12 cellular contexts compared by ENCODE assay signal in the genomic region with DNA sequence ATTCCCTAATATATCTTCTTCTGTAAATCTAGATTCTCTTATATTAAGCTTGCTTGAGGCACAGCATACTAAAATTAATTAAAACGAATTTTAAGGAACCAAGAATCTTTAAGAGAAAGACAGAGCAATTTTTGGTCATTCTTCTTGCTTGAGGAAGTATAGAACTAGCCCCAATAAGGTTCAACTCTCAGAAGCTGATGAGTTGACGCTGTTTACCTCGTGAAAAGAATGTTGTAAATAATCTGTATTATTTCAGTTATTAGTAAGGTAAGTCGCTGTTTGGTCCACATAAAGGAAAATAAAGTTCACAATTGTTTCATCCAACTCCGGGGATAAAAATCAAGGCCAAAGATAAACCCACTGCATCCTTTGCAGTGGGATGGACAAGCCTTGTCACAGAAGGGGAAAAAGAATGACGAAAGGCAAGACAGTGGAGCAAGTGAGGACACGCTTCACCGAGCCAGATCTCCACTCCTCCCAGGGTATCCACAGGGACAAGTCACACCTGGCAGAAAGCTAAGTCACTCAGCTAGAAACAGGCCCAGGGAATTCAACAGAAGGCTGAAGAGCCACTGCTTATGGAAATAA. TPM values are rescaled to one million over a fixed set of nuclear protein-coding genes. Genes with fewer than 3 reads are reported as not detected.
DNase-seq lines count a peak whose midpoint lies in the region; ATAC-seq and TF ChIP-seq lines count a peak whose summit lies in the region.
"Had no signal": no experiment of that assay in that cellular context is flagged by ENCODE, and none has a peak within 500 bp of the region (broad histone marks: within the 10 kb centered on the region; RNA-seq: fewer than 3 reads in every experiment).

No MANE protein-coding gene starts in this region.

- H3K27me3 ChIP-seq in GM06990 (replicated peaks; ENCODE audit: control insufficient read depth, insufficient read depth, low read length) (no peaks in the 10 kb centered on the region), foreskin keratinocyte (no peaks in the 10 kb centered on the region)
- H3K27me3 ChIP-seq: hepatocyte had no signal

- ATAC-seq in GM21423 (IDR thresholded peaks at IDR 0.05; ENCODE audit: unreplicated experiment) (peak; percentile 6), foreskin keratinocyte (no peak)

- H3K36me3 ChIP-seq in GM06990 (ENCODE audit: control insufficient read depth, insufficient read depth, low read length): no peaks in the 10 kb centered on the region; the same call in 1 of the 2 replicates
- H3K36me3 ChIP-seq: thoracic aorta had no signal

- TF ChIP-seq CTCF in GM06990 (IDR thresholded peaks at IDR 0.05; ENCODE audit: insufficient read depth, low read length, poor library complexity, severe bottlenecking): no peak
- no peak for TF ChIP-seq CTCF in foreskin keratinocyte (conservative IDR thresholded peaks at IDR 0.05)

- H3K27ac ChIP-seq in foreskin keratinocyte: no peak overlapping the region
- H3K27ac ChIP-seq: coronary artery, hepatocyte, thoracic aorta had no signal

- DNase-seq in GM06990 (ENCODE audit: extremely low read depth, insufficient read length) (no peak), NCI-H446 treated with DMSO at 0.1 percent for 48 hours (lab: John Stamatoyannopoulos, UW) (peak; percentile 63), foreskin keratinocyte (peak; percentile 39 to 80), hypothalamus (lab: John Stamatoyannopoulos, UW) (no peak), KG1 (lab: John Stamatoyannopoulos, UW) (no peak), DMS79 (lab: John Stamatoyannopoulos, UW) (no peak), epidermal melanocyte (ENCODE audit: insufficient read length, low spot score) (no peak)
- DNase-seq: NCI-H1694 had no signal

- peak overlapping the region; percentile 90 for H3K4me3 ChIP-seq in GM06990 (replicated peaks; ENCODE audit: low read depth, low read length)
- H3K4me3 ChIP-seq: hepatocyte had no signal

- H3K4me1 ChIP-seq in foreskin keratinocyte: peaks cover 6% of the 10 kb centered on the region

RNA-seq across cellular contexts. Expression of a gene that starts 0.8 kb away (rescaled TPM):
- not detected in 2 replicates for total RNA-seq in foreskin keratinocyte
- polyA plus RNA-seq in foreskin keratinocyte: not detected in 2 replicates
- total RNA-seq: thoracic aorta had no signal

Comparison
In these comparisons a context has a peak if more than half of its experiments do, and no peak if none do; other contexts are left out.
1. DNase-seq: peak in NCI-H446 treated with DMSO at 0.1 percent for 48 hours (single experiment) and foreskin keratinocyte (2 of 2); none in GM06990 (single experiment), hypothalamus (0 of 51), KG1 (single experiment), DMS79 (single experiment) and epidermal melanocyte (single experiment).